15 cellular contexts compared by ENCODE assay signal in genomic region chr12:115506822-115507629, GRCh38.
DNase-seq lines count a peak whose midpoint lies in the region; ATAC-seq and TF ChIP-seq lines count a peak whose summit lies in the region.
"Had no signal": no experiment of that assay in that cellular context is flagged by ENCODE, and none has a peak within 500 bp of the region (broad histone marks: within the 10 kb centered on the region; RNA-seq: fewer than 3 reads in every experiment).

No MANE protein-coding gene starts in this region.

- no peaks in the 10 kb centered on the region for H3K9me3 ChIP-seq in WERI-Rb-1 (ENCODE audit: severe bottlenecking)
- no peaks in the 10 kb centered on the region for H3K9me3 ChIP-seq in iPS-20b (ENCODE audit: insufficient read depth, low read depth, low read length)
- H3K9me3 ChIP-seq in left lung, result no peaks in the 10 kb centered on the region

- H3K36me3 ChIP-seq in WERI-Rb-1 (no peaks in the 10 kb centered on the region), iPS-20b (ENCODE audit: insufficient read depth, low read depth, low read length) (no peaks in the 10 kb centered on the region), left lung (no peaks in the 10 kb centered on the region)
- H3K36me3 ChIP-seq: upper lobe of left lung had no signal

- no peaks in the 10 kb centered on the region for H3K27me3 ChIP-seq in WERI-Rb-1 (ENCODE audit: insufficient read depth, low read depth, severe bottlenecking)
- peaks cover 38% of the 10 kb centered on the region for H3K27me3 ChIP-seq in iPS-20b (ENCODE audit: insufficient read depth, low read length)
- no peaks in the 10 kb centered on the region for H3K27me3 ChIP-seq in left lung
- H3K27me3 ChIP-seq: upper lobe of left lung had no signal

- H3K27ac ChIP-seq in WERI-Rb-1, result no peak overlapping the region
- H3K27ac ChIP-seq in iPS-20b (ENCODE audit: low read length), result no peak overlapping the region
- no peak overlapping the region for H3K27ac ChIP-seq in left lung
- H3K27ac ChIP-seq: coronary artery had no signal

- no peak for ATAC-seq in left lung
- ATAC-seq: stimulated activated naive CD8-positive, alpha-beta T cell treated with anti-CD3 and anti-CD28 coated beads, Interleukin-15, Interleukin-2, amounts not matched to agents 100 U/mL and 50 U/mL, for 24 hours had no signal

- no peak for TF ChIP-seq CTCF in WERI-Rb-1 (IDR thresholded peaks at IDR 0.05; ENCODE audit: low read depth, low read length)
- TF ChIP-seq CTCF in left lung (IDR thresholded peaks at IDR 0.05), result no peak

- DNase-seq in AG20443 (ENCODE audit: low spot score) (peak; percentile 15), HT-29 (ENCODE audit: low spot score) (peak; percentile 22), WERI-Rb-1 (peak; percentile 49), NCI-H774 (lab: John Stamatoyannopoulos, UW) (no peak), left lung (no peak), NCI-H2227 treated with DMSO at 0.1 percent for 48 hours (lab: John Stamatoyannopoulos, UW) (no peak), NCI-H345 (lab: John Stamatoyannopoulos, UW) (no peak)
- DNase-seq: ACHN; activated naive CD4-positive, alpha-beta T cell treated with anti-CD3 and anti-CD28 coated beads for 36 hours; DMS 273 treated with DMSO at 0.1 percent for 48 hours; foreskin melanocyte; stimulated activated naive CD8-positive, alpha-beta T cell treated with anti-CD3 and anti-CD28 coated beads, Interleukin-15, Interleukin-2, amounts not matched to agents 100 U/mL and 50 U/mL, for 24 hours had no signal

- H3K4me1 ChIP-seq in iPS-20b (ENCODE audit: insufficient read depth, low read length) (peaks cover 32% of the 10 kb centered on the region), left lung (no peaks in the 10 kb centered on the region)

- no peak overlapping the region for H3K9ac ChIP-seq in iPS-20b (ENCODE audit: low read depth, low read length)

- H3K4me3 ChIP-seq in WERI-Rb-1 (ENCODE audit: low read depth, low read length) (no peak overlapping the region), iPS-20b (ENCODE audit: low read length) (peak overlapping the region; percentile 53), left lung (no peak overlapping the region)
- H3K4me3 ChIP-seq: coronary artery, upper lobe of left lung had no signal

- intact Hi-C loops in left lung (cut with DNase I), result no loop called here

Comparison
In these comparisons a context has a peak if more than half of its experiments do, and no peak if none do; other contexts are left out.
1. DNase-seq: peak in AG20443 (single experiment), HT-29 (single experiment) and WERI-Rb-1 (single experiment); none in NCI-H774 (single experiment), left lung (0 of 2), NCI-H2227 treated with DMSO at 0.1 percent for 48 hours (single experiment) and NCI-H345 (single experiment).